8 cellular contexts compared by ENCODE assay signal in the genomic region with DNA sequence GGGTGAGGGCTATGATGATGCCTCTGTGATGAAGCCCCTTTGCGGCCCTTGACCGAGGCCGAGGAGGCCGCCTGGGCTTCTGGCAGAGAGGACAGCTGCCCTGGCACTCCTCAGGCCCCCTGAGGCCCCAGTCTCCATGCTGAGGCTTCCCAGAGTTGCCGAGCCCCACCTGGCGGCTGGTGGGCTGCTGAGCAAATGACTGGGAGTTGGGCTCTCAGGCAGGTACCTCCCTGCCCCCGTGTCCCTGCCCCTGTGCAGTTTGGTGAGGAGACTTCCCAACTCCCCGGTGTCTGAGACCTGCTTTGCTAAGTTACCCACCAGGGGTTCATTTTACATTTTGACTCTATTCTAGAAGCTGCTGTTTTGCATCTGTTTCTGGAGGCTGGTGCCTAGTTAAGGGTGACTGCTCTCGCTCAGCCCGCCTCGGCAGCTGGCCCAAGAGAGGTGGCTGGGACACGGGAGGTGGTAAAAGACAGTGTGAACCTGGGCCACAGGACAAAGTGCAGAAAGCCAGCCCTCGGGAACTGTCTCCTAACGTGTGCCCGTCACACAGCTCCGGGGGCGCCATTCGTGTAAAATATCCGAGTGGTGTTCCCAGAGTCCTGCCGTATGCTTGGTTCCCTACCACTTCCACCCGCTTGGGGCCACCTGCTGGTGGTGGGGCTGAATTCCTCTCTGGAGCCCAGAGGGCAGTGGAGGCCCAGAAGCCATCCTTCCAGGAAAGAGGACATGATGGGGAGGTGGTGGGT.
DNase-seq lines count a peak whose midpoint lies in the region; TF ChIP-seq lines count a peak whose summit lies in the region.

No MANE protein-coding gene starts in this region.

- no peaks in the 10 kb centered on the region for H3K36me3 ChIP-seq in KMS-11 (ENCODE audit: insufficient read depth)

- no peak overlapping the region for H3K4me3 ChIP-seq in KMS-11 (IDR thresholded peaks at IDR 0.05; ENCODE audit: insufficient read depth, low read depth, low read length)

- H3K9me3 Mint-ChIP-seq in chondrocyte (ENCODE audit: low read depth) (no peaks in the 10 kb centered on the region), osteocyte (ENCODE audit: unreplicated experiment) (no peaks in the 10 kb centered on the region)
- H3K9me3 Mint-ChIP-seq in T-helper 2 cell treated with Interferon-gamma antibody and Interleukin-4, amounts not matched to agents 5 μg/mL and 100 μg/mL, for 36 hours, result no peaks in the 10 kb centered on the region

- no peaks in the 10 kb centered on the region for H3K27me3 ChIP-seq in KMS-11 (ENCODE audit: insufficient read depth, low read depth)

- H4K20me1 ChIP-seq in KMS-11 (ENCODE audit: insufficient read depth), result no peaks in the 10 kb centered on the region

- H2AFZ ChIP-seq in KMS-11 (ENCODE audit: low read depth), result no peak overlapping the region; the same call in 1 of the 2 replicates

- TF ChIP-seq CTCF in GM12873 (IDR thresholded peaks at IDR 0.05; ENCODE audit: insufficient read depth, low read depth, low read length, missing control alignments) (peak; percentile 35), KMS-11 (conservative IDR thresholded peaks at IDR 0.05; ENCODE audit: low read depth, low read length) (0 out of 2 replicates have a peak, but pooled peaks have one; percentile 2), chondrocyte (IDR thresholded peaks at IDR 0.05) (peak; percentile 36), osteocyte (IDR thresholded peaks at IDR 0.05) (peak; percentile 24)

- H3K4me3 Mint-ChIP-seq in chondrocyte (ENCODE audit: unreplicated experiment) (no peak overlapping the region), osteocyte (ENCODE audit: unreplicated experiment) (no peak overlapping the region)
- H3K4me3 Mint-ChIP-seq in T-helper 2 cell treated with Interferon-gamma antibody and Interleukin-4, amounts not matched to agents 5 μg/mL and 100 μg/mL, for 36 hours, result no peak overlapping the region

- H3K4me1 Mint-ChIP-seq in chondrocyte (ENCODE audit: low read depth) (peaks cover 8% of the 10 kb centered on the region), osteocyte (ENCODE audit: unreplicated experiment) (no peaks in the 10 kb centered on the region)
- H3K4me1 Mint-ChIP-seq in T-helper 2 cell treated with Interferon-gamma antibody and Interleukin-4, amounts not matched to agents 5 μg/mL and 100 μg/mL, for 36 hours (ENCODE audit: low read depth), result no peaks in the 10 kb centered on the region

- no peak overlapping the region for H3K27ac Mint-ChIP-seq in chondrocyte (ENCODE audit: unreplicated experiment)
- H3K27ac Mint-ChIP-seq in osteocyte (ENCODE audit: unreplicated experiment), result no peak overlapping the region
- H3K27ac Mint-ChIP-seq in T-helper 2 cell treated with Interferon-gamma antibody and Interleukin-4, amounts not matched to agents 5 μg/mL and 100 μg/mL, for 36 hours, result no peak overlapping the region

- no peak overlapping the region for H3K9ac ChIP-seq in KMS-11

- DNase-seq in chondrocyte (ENCODE audit: low spot score), result peak; percentile 59
- no peak for DNase-seq in osteocyte (ENCODE audit: extremely low spot score, unreplicated experiment)
- DNase-seq in T-helper 2 cell treated with Interferon-gamma antibody and Interleukin-4, amounts not matched to agents 5 μg/mL and 100 μg/mL, for 36 hours (ENCODE audit: low spot score), result no peak
- no peak for DNase-seq in pons (ENCODE audit: low spot score)
- DNase-seq in DMS153 (lab: John Stamatoyannopoulos, UW), result no peak
- DNase-seq in activated CD4-positive, alpha-beta T cell treated with anti-CD3 and anti-CD28 coated beads for 48 hours, result no peak

- H3K36me3 Mint-ChIP-seq in chondrocyte (ENCODE audit: low read depth), result no peaks in the 10 kb centered on the region
- no peaks in the 10 kb centered on the region for H3K36me3 Mint-ChIP-seq in osteocyte (ENCODE audit: unreplicated experiment)
- H3K36me3 Mint-ChIP-seq in T-helper 2 cell treated with Interferon-gamma antibody and Interleukin-4, amounts not matched to agents 5 μg/mL and 100 μg/mL, for 36 hours (ENCODE audit: low read depth), result peaks cover 16% of the 10 kb centered on the region

- H3K27me3 Mint-ChIP-seq in chondrocyte (ENCODE audit: low read depth), result no peaks in the 10 kb centered on the region
- no peaks in the 10 kb centered on the region for H3K27me3 Mint-ChIP-seq in osteocyte (ENCODE audit: unreplicated experiment)
- no peaks in the 10 kb centered on the region for H3K27me3 Mint-ChIP-seq in T-helper 2 cell treated with Interferon-gamma antibody and Interleukin-4, amounts not matched to agents 5 μg/mL and 100 μg/mL, for 36 hours (ENCODE audit: low read depth)

- H3K27ac ChIP-seq in KMS-11, result no peak overlapping the region

- no peaks in the 10 kb centered on the region for H3K79me2 ChIP-seq in KMS-11 (ENCODE audit: insufficient read depth, low read depth)

- peaks cover 2% of the 10 kb centered on the region for H3K4me1 ChIP-seq in KMS-11 (ENCODE audit: low read depth, poor library complexity, severe bottlenecking)

- H3K4me2 ChIP-seq in KMS-11, result no peak overlapping the region
